13 cellular contexts compared by ENCODE assay signal in the genomic region with DNA sequence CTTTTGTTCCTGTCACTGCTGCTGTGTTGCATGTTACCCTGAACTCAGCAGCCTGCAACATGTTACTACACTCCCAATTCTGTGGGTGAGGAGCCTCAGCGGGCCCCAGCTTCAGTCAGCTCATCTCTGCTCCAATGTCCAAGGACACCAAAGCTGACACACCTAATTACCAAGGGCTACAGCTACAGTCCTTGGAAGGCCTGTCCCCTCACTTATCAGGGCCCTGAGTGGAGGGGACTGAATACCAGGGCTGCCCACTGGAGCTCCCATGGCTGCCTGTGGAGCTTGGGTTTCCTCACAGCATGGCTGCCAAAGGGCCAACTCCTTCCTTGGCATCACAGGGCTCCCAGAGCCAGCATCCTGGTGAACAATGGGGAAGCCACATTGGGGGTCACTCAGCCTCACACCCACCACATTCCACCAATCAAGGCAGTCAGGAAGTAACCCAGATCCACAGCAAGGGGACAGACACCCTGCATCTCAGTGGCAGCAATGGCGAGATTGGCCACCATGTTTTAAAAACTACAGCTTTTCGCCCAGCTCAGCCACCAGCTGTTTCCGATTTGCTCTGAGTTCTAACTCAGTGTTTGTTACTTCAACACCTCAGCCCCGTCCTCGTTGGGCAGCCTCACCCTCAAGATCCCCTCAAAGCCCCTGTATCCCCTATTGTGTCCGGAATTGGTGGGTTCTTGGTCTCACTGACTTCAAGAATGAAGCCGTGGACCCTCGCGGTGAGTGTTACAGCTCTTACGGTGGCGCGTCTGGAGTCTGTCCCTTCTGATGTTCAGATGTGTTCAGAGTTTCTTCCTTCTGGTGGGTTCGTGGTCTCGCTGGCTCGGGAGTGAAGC. TPM values are rescaled to one million over a fixed set of nuclear protein-coding genes. Genes with fewer than 3 reads are reported as not detected.
DNase-seq lines count a peak whose midpoint lies in the region; ATAC-seq and TF ChIP-seq lines count a peak whose summit lies in the region.
"Had no signal": no experiment of that assay in that cellular context is flagged by ENCODE, and none has a peak within 500 bp of the region (broad histone marks: within the 10 kb centered on the region; RNA-seq: fewer than 3 reads in every experiment).

No MANE protein-coding gene starts in this region.

- intact Hi-C loops in gastrocnemius medialis (cut with DNase I; ENCODE audit: low total_unique reads), result no loop called here

- peaks cover 78% of the 10 kb centered on the region for H3K4me1 Mint-ChIP-seq in T-helper 1 cell treated with Interleukin-12 subunit alpha and Interleukin-12 subunit beta and Interleukin-4 antibody, amounts not matched to agents 30 μg/mL and 1 μg/mL, for 36 hours (ENCODE audit: low read depth)
- peaks cover 88% of the 10 kb centered on the region for H3K4me1 Mint-ChIP-seq in central memory CD8-positive, alpha-beta T cell

- DNase-seq in T-helper 1 cell, result no peak
- no peak for DNase-seq in central memory CD8-positive, alpha-beta T cell (ENCODE audit: low spot score in 2 of 2)
- no peak for DNase-seq in gastrocnemius medialis
- no peak for DNase-seq in NCI-H1694 treated with DMSO at 0.1 percent for 48 hours (lab: John Stamatoyannopoulos, UW)
- DNase-seq in HPDE6-E6E7 (ENCODE audit: extremely low spot score), result no peak
- DNase-seq in EL, result no peak
- DNase-seq: aorta, Calu3, foreskin fibroblast, tibial artery had no signal

- H3K9me3 Mint-ChIP-seq in T-helper 1 cell treated with Interleukin-12 subunit alpha and Interleukin-12 subunit beta and Interleukin-4 antibody, amounts not matched to agents 30 μg/mL and 1 μg/mL, for 36 hours, result peaks cover 8% of the 10 kb centered on the region
- H3K9me3 Mint-ChIP-seq in central memory CD8-positive, alpha-beta T cell, result no peaks in the 10 kb centered on the region

- H3K9me3 ChIP-seq in gastrocnemius medialis, result no peaks in the 10 kb centered on the region
- H3K9me3 ChIP-seq: tibial artery had no signal

- peak overlapping the region; percentile 82 for H3K4me3 Mint-ChIP-seq in T-helper 1 cell treated with Interleukin-12 subunit alpha and Interleukin-12 subunit beta and Interleukin-4 antibody, amounts not matched to agents 30 μg/mL and 1 μg/mL, for 36 hours
- peak overlapping the region; percentile 89 for H3K4me3 Mint-ChIP-seq in central memory CD8-positive, alpha-beta T cell

- ATAC-seq in central memory CD8-positive, alpha-beta T cell (replicated peaks; ENCODE audit: extremely low read depth, poor library complexity, severe bottlenecking), result no peak
- ATAC-seq in gastrocnemius medialis, result no peak

- no peak overlapping the region for H3K4me3 ChIP-seq in gastrocnemius medialis
- H3K4me3 ChIP-seq: tibial artery had no signal

- no peak for TF ChIP-seq POLR2A in gastrocnemius medialis (IDR thresholded peaks at IDR 0.05)

- no peak for TF ChIP-seq CTCF in VCaP (conservative IDR thresholded peaks at IDR 0.05)
- no peak for TF ChIP-seq CTCF in gastrocnemius medialis (IDR thresholded peaks at IDR 0.05 in 4 of 5, conservative IDR thresholded peaks at IDR 0.05 in 1 of 5)

- H3K4me1 ChIP-seq in gastrocnemius medialis, result peaks cover 63 to 76% of the 10 kb centered on the region in 2 donors
- H3K4me1 ChIP-seq: tibial artery had no signal

- H3K36me3 Mint-ChIP-seq in T-helper 1 cell treated with Interleukin-12 subunit alpha and Interleukin-12 subunit beta and Interleukin-4 antibody, amounts not matched to agents 30 μg/mL and 1 μg/mL, for 36 hours (ENCODE audit: low read depth), result peaks cover 54% of the 10 kb centered on the region
- peaks cover 26% of the 10 kb centered on the region for H3K36me3 Mint-ChIP-seq in central memory CD8-positive, alpha-beta T cell (ENCODE audit: insufficient read depth)

- in situ Hi-C loops in gastrocnemius medialis (cut with MboI; ENCODE audit: low sequenced_read_pairs in 4 of 4), result no loop called here

- no peaks in the 10 kb centered on the region for H3K27me3 Mint-ChIP-seq in T-helper 1 cell treated with Interleukin-12 subunit alpha and Interleukin-12 subunit beta and Interleukin-4 antibody, amounts not matched to agents 30 μg/mL and 1 μg/mL, for 36 hours (ENCODE audit: low read depth)
- no peaks in the 10 kb centered on the region for H3K27me3 Mint-ChIP-seq in central memory CD8-positive, alpha-beta T cell

- H3K27me3 ChIP-seq in gastrocnemius medialis, result no peaks in the 10 kb centered on the region
- H3K27me3 ChIP-seq: tibial artery had no signal

- H3K27ac ChIP-seq in VCaP (peak overlapping the region; percentile 65; the same call in 1 of the 2 replicates), gastrocnemius medialis (peak overlapping the region; percentile 1 to 67 (median 44))
- H3K27ac ChIP-seq: 22Rv1, tibial artery had no signal

- no peaks in the 10 kb centered on the region for H3K36me3 ChIP-seq in gastrocnemius medialis
- H3K36me3 ChIP-seq: tibial artery had no signal

- peak overlapping the region; percentile 95 for H3K27ac Mint-ChIP-seq in T-helper 1 cell treated with Interleukin-12 subunit alpha and Interleukin-12 subunit beta and Interleukin-4 antibody, amounts not matched to agents 30 μg/mL and 1 μg/mL, for 36 hours
- peak overlapping the region; percentile 88 for H3K27ac Mint-ChIP-seq in central memory CD8-positive, alpha-beta T cell (ENCODE audit: low read depth)

RNA-seq across cellular contexts. Expression of a gene that starts 18.9 kb away (rescaled TPM):
- 10 to 100 TPM; 23.6 to 77.0 (median 41.3) TPM for total RNA-seq in gastrocnemius medialis
